Comparison of ENCODE assay signal across 17 cellular contexts in genomic region chr17:66684256-66684655, GRCh38.
"Had no signal": no experiment of that assay in that cellular context is flagged by ENCODE, and none has a peak within 500 bp of the region (broad histone marks: within the 10 kb centered on the region; RNA-seq: fewer than 3 reads in every experiment).

No MANE protein-coding gene starts in this region.

- DNase-seq: activated B cell treated with CpG ODN at 0.5 μM for 24 hours; activated CD4-positive, alpha-beta T cell treated with anti-CD3 and anti-CD28 coated beads for 48 hours; activated CD8-positive, alpha-beta memory T cell treated with anti-CD3 and anti-CD28 coated beads, Interleukin-2, amount 10 ng/mL, durations not matched to agents 7 days and 5 days; activated naive CD4-positive, alpha-beta T cell; activated naive CD8-positive, alpha-beta T cell treated with anti-CD3 and anti-CD28 coated beads for 36 hours; amniotic stem cell; effector memory CD8-positive, alpha-beta T cell; head of caudate nucleus; kidney; left lung; nucleus accumbens; retina; stimulated activated CD8-positive, alpha-beta memory T cell treated with anti-CD3 and anti-CD28 coated beads, Interleukin-4, amount 100 ng/mL, for 48 hours; stimulated activated naive CD4-positive, alpha-beta T cell treated with Interleukin-2 at 50 U/mL for 16 hours had no signal

- H3K27ac ChIP-seq: left lung had no signal

- H3K4me3 ChIP-seq: left lung, tibial nerve had no signal

- H3K9me3 ChIP-seq: left lung, tibial nerve had no signal

- ATAC-seq: activated CD8-positive, alpha-beta memory T cell treated with anti-CD3 and anti-CD28 coated beads, Interleukin-2, amount 10 ng/mL, durations not matched to agents 7 days and 5 days; effector memory CD8-positive, alpha-beta T cell; left lung had no signal

- H3K27me3 ChIP-seq: left lung, tibial nerve had no signal

- H3K4me1 ChIP-seq: left lung had no signal

- FAIRE-seq: frontal cortex, kidney, urothelium cell line had no signal
